Comparison of ENCODE assay signal across 1 cellular context in genomic region chr7:91565499-91566331, GRCh38.
TF ChIP-seq lines count a peak whose summit lies in the region.

No MANE protein-coding gene starts in this region.

TF ChIP-seq in HepG2, 621 proteins besides CTCF, POLR2A, EP300 and RAD21 (continued from another document and continues in another):
- peak; percentile 76 for TF ChIP-seq MAX (IDR thresholded peaks at IDR 0.05)
- no peak for TF ChIP-seq MIER3 (CRISPR knock-in tag; IDR thresholded peaks at IDR 0.05; ENCODE audit: borderline replicate concordance)
- TF ChIP-seq KDM6A (CRISPR knock-in tag; IDR thresholded peaks at IDR 0.05; ENCODE audit: low read depth) = peak; percentile 32; the same call in 1 of the 2 replicates
- peak; percentile 83 for TF ChIP-seq GFI1 (CRISPR knock-in tag; IDR thresholded peaks at IDR 0.05; ENCODE audit: borderline replicate concordance)
- TF ChIP-seq TARDBP (CRISPR knock-in tag; IDR thresholded peaks at IDR 0.05) = peak; percentile 76
- 0 out of 2 replicates have a peak, but pooled peaks have one; percentile 37 for TF ChIP-seq KDM4B (CRISPR knock-in tag; IDR thresholded peaks at IDR 0.05)
- TF ChIP-seq ZNF710 (CRISPR knock-in tag; IDR thresholded peaks at IDR 0.05; ENCODE audit: borderline replicate concordance) = 0 out of 2 replicates have a peak, but pooled peaks have one; percentile 42
- TF ChIP-seq ZNF205 (CRISPR knock-in tag; IDR thresholded peaks at IDR 0.05) = 0 out of 2 replicates have a peak, but pooled peaks have one; percentile 26
- TF ChIP-seq ZNF331 (CRISPR knock-in tag; IDR thresholded peaks at IDR 0.05) = peak; percentile 52; the same call in 1 of the 2 replicates
- no peak for TF ChIP-seq ZNF121 (CRISPR knock-in tag; IDR thresholded peaks at IDR 0.05)
- TF ChIP-seq PHF21A (CRISPR knock-in tag; IDR thresholded peaks at IDR 0.05) = 0 out of 2 replicates have a peak, but pooled peaks have one; percentile 46
- no peak for TF ChIP-seq PRPF4 (IDR thresholded peaks at IDR 0.05; ENCODE audit: low read depth, low read length, poor library complexity, severe bottlenecking)
- TF ChIP-seq MATR3 (CRISPR knock-in tag; IDR thresholded peaks at IDR 0.05) = no peak
- peak; percentile 53; the same call in 1 of the 2 replicates for TF ChIP-seq EHMT2 (IDR thresholded peaks at IDR 0.05; ENCODE audit: borderline replicate concordance, low read depth, low read length)
- TF ChIP-seq HMG20B (CRISPR knock-in tag; conservative IDR thresholded peaks at IDR 0.05) = no peak; the same call in 1 of the 2 replicates
- TF ChIP-seq ZNF124 (CRISPR knock-in tag; IDR thresholded peaks at IDR 0.05) = no peak
- TF ChIP-seq ZFP82 (CRISPR knock-in tag; IDR thresholded peaks at IDR 0.05; ENCODE audit: borderline replicate concordance) = no peak
- peak; percentile 33; the same call in 1 of the 2 replicates for TF ChIP-seq NR2C2 (CRISPR knock-in tag; IDR thresholded peaks at IDR 0.05; ENCODE audit: borderline replicate concordance)
- 0 out of 2 replicates have a peak, but pooled peaks have one; percentile 20 for TF ChIP-seq DMAP1 (CRISPR knock-in tag; IDR thresholded peaks at IDR 0.05)
- 0 out of 2 replicates have a peak, but pooled peaks have one; percentile 17 for TF ChIP-seq IKZF5 (CRISPR knock-in tag; IDR thresholded peaks at IDR 0.05)
- no peak for TF ChIP-seq CBX2 (IDR thresholded peaks at IDR 0.05; ENCODE audit: low read depth, low read length)
- no peak for TF ChIP-seq CBX2 (CRISPR knock-in tag; IDR thresholded peaks at IDR 0.05; ENCODE audit: low read depth)
- TF ChIP-seq RERE (CRISPR knock-in tag; IDR thresholded peaks at IDR 0.05; ENCODE audit: low read depth) = peak; percentile 44; the same call in 1 of the 2 replicates
- no peak for TF ChIP-seq HNF1A (IDR thresholded peaks at IDR 0.05; ENCODE audit: low read depth)
- TF ChIP-seq HNF1A (CRISPR knock-in tag; IDR thresholded peaks at IDR 0.05; ENCODE audit: borderline replicate concordance) = peak; percentile 60; the same call in 1 of the 2 replicates
- peak; percentile 80 for TF ChIP-seq XRCC5 (optimal IDR thresholded peaks at IDR 0.05; ENCODE audit: low read length)
- 0 out of 2 replicates have a peak, but pooled peaks have one; percentile 25 for TF ChIP-seq ATF1 (CRISPR knock-in tag; IDR thresholded peaks at IDR 0.05)
- peak; percentile 42; the same call in 1 of the 2 replicates for TF ChIP-seq SP5 (CRISPR knock-in tag; IDR thresholded peaks at IDR 0.05; ENCODE audit: borderline replicate concordance, low read depth)
- TF ChIP-seq RNF219 (CRISPR knock-in tag; IDR thresholded peaks at IDR 0.05) = no peak
- TF ChIP-seq ZSCAN25 (CRISPR knock-in tag; IDR thresholded peaks at IDR 0.05) = 0 out of 2 replicates have a peak, but pooled peaks have one; percentile 37
- peak; percentile 28; the same call in 1 of the 2 replicates for TF ChIP-seq HNF4A (CRISPR knock-in tag; IDR thresholded peaks at IDR 0.05)
- TF ChIP-seq ZNF280D (CRISPR knock-in tag; IDR thresholded peaks at IDR 0.05) = no peak
- TF ChIP-seq SCMH1 (CRISPR knock-in tag; IDR thresholded peaks at IDR 0.05; ENCODE audit: borderline replicate concordance) = no peak
- peak; percentile 9; the same call in 1 of the 2 replicates for TF ChIP-seq RXRB (CRISPR knock-in tag; IDR thresholded peaks at IDR 0.05; ENCODE audit: borderline replicate concordance)
- no peak for TF ChIP-seq ZFP41 (CRISPR knock-in tag; IDR thresholded peaks at IDR 0.05; ENCODE audit: borderline replicate concordance)
- peak; percentile 92 for TF ChIP-seq REPIN1 (CRISPR knock-in tag; IDR thresholded peaks at IDR 0.05; ENCODE audit: borderline replicate concordance, low read depth)
- TF ChIP-seq CEBPG (CRISPR knock-in tag; IDR thresholded peaks at IDR 0.05) = peak; percentile 3; the same call in 1 of the 2 replicates
- no peak for TF ChIP-seq ZNF562 (CRISPR knock-in tag; IDR thresholded peaks at IDR 0.05; ENCODE audit: borderline replicate concordance)
- peak; percentile 64; the same call in 1 of the 2 replicates for TF ChIP-seq NCOR1 (IDR thresholded peaks at IDR 0.05; ENCODE audit: borderline replicate concordance, low read length)
- TF ChIP-seq SOX6 (IDR thresholded peaks at IDR 0.05) = no peak
- peak; percentile 90 for TF ChIP-seq SOX6 (CRISPR knock-in tag; IDR thresholded peaks at IDR 0.05)
- TF ChIP-seq ZBTB3 (CRISPR knock-in tag; IDR thresholded peaks at IDR 0.05; ENCODE audit: borderline replicate concordance, low read depth) = no peak
- TF ChIP-seq ZNF329 (CRISPR knock-in tag; IDR thresholded peaks at IDR 0.05; ENCODE audit: low read depth) = no peak
- TF ChIP-seq NR2F2 (IDR thresholded peaks at IDR 0.05; ENCODE audit: borderline replicate concordance, low read depth) = peak; percentile 49; the same call in 1 of the 2 replicates
- TF ChIP-seq GATAD2A (CRISPR knock-in tag; IDR thresholded peaks at IDR 0.05) = peak; percentile 70
- no peak for TF ChIP-seq ZNF615 (CRISPR knock-in tag; IDR thresholded peaks at IDR 0.05; ENCODE audit: borderline replicate concordance)
- 0 out of 2 replicates have a peak, but pooled peaks have one; percentile 52 for TF ChIP-seq ZNF792 (CRISPR knock-in tag; IDR thresholded peaks at IDR 0.05)
- peak; percentile 83 for TF ChIP-seq NFIC (IDR thresholded peaks at IDR 0.05; ENCODE audit: low read length)
